Comparison of ENCODE assay signal across 25 cellular contexts in the genomic region with DNA sequence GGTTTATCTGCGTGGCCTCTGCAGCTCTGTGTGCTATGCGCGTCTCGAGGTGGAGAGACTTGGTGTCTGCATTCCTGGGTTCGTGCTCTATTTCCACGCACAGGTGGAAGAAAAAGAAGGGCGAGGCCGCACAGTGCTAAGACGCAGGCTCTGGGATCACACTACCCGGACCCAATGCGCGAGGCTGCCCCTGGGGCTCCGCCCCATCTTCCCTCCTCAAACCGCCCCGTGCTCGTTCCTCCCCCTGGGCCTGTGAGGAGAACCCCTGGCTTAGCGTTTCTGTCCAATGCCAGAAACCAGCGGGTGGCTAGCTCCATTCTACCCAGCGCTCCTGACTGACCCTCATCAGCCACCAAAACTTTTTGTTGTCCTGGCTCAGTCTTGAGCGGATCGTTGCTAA.
"Had no signal": no experiment of that assay in that cellular context is flagged by ENCODE, and none has a peak within 500 bp of the region (broad histone marks: within the 10 kb centered on the region; RNA-seq: fewer than 3 reads in every experiment).

No MANE protein-coding gene starts in this region.

- H3K4me1 Mint-ChIP-seq: mesothelial cell of epicardium; naive B cell; stimulated activated memory B cell treated with anti-CD40 and anti-IgM and Interleukin-4, amounts not matched to agents 10 μg/mL and 1 μg/mL and 100 μg/mL, for 72 hours had no signal

- H3K9me3 ChIP-seq: ovary, right atrium auricular region, right lobe of liver, vagina had no signal

- H3K4me3 ChIP-seq: hepatocyte, left ventricle myocardium inferior, lung, ovary, right atrium auricular region, right lobe of liver, smooth muscle cell, tibial nerve, vagina had no signal

- H3K36me3 Mint-ChIP-seq: immature natural killer cell; mesothelial cell of epicardium; stimulated activated memory B cell treated with anti-CD40 and anti-IgM and Interleukin-4, amounts not matched to agents 10 μg/mL and 1 μg/mL and 100 μg/mL, for 72 hours; type B pancreatic cell had no signal

- FAIRE-seq: islet of Langerhans had no signal

- DNase-seq: immature natural killer cell; left ventricle myocardium inferior; mesendoderm; naive B cell; ovary; right lobe of liver; stimulated activated CD4-positive, alpha-beta T cell treated with anti-CD3 and anti-CD28 coated beads, Interleukin-1b, Interleukin-23, amount 100 ng/mL, for 48 hours; stimulated activated CD4-positive, alpha-beta T cell treated with anti-CD3 and anti-CD28 coated beads, Interleukin-2, amount 100 ng/mL, for 48 hours; stimulated activated CD4-positive, alpha-beta T cell treated with anti-CD3 and anti-CD28 coated beads, Interleukin-4, amount 100 ng/mL, for 4 hours; stimulated activated CD8-positive, alpha-beta memory T cell treated with anti-CD3 and anti-CD28 coated beads, Interleukin-4, amount 100 ng/mL, for 48 hours; stimulated activated naive CD4-positive, alpha-beta T cell treated with Interleukin-2 at 50 U/mL for 16 hours; stimulated activated naive CD8-positive, alpha-beta T cell treated with anti-CD3 and anti-CD28 coated beads, Interleukin-15, amount 100 ng/mL, for 72 hours; substantia nigra had no signal

- H3K27ac ChIP-seq: hepatocyte, left ventricle myocardium inferior, ovary, right atrium auricular region, right lobe of liver, tibial nerve, vagina had no signal

- H3K4me2 ChIP-seq: hepatocyte, smooth muscle cell had no signal

- H3K27ac Mint-ChIP-seq: immature natural killer cell; mesothelial cell of epicardium; naive B cell; natural killer cell treated with Interleukin-12 subunit alpha and Interleukin-12 subunit beta and Interleukin-15 and Interleukin-18, amount 100 ng/mL, for 72 hours; progenitor cell of endocrine pancreas; stimulated activated memory B cell treated with anti-CD40 and anti-IgM and Interleukin-4, amounts not matched to agents 10 μg/mL and 1 μg/mL and 100 μg/mL, for 72 hours; stimulated activated naive CD8-positive, alpha-beta T cell treated with anti-CD3 and anti-CD28 coated beads, Interleukin-15, amount 100 ng/mL, for 72 hours; type B pancreatic cell had no signal

- H2AFZ ChIP-seq: hepatocyte had no signal

- H3K36me3 ChIP-seq: left ventricle myocardium inferior, ovary, right atrium auricular region, right lobe of liver, tibial nerve, vagina had no signal

- H3K27me3 ChIP-seq: ovary, right atrium auricular region, right lobe of liver, vagina had no signal

- H3K4me3 Mint-ChIP-seq: immature natural killer cell; mesothelial cell of epicardium; naive B cell; natural killer cell treated with Interleukin-12 subunit alpha and Interleukin-12 subunit beta and Interleukin-15 and Interleukin-18, amount 100 ng/mL, for 72 hours; stimulated activated memory B cell treated with anti-CD40 and anti-IgM and Interleukin-4, amounts not matched to agents 10 μg/mL and 1 μg/mL and 100 μg/mL, for 72 hours; stimulated activated naive CD8-positive, alpha-beta T cell treated with anti-CD3 and anti-CD28 coated beads, Interleukin-15, amount 100 ng/mL, for 72 hours; type B pancreatic cell had no signal

- ATAC-seq: natural killer cell treated with Interleukin-12 subunit alpha and Interleukin-12 subunit beta and Interleukin-15 and Interleukin-18, amount 100 ng/mL, for 72 hours; right lobe of liver; stimulated activated memory B cell treated with anti-CD40 and anti-IgM and Interleukin-4, amounts not matched to agents 10 μg/mL and 1 μg/mL and 100 μg/mL, for 72 hours; stimulated activated naive CD8-positive, alpha-beta T cell treated with anti-CD3 and anti-CD28 coated beads, Interleukin-15, amount 100 ng/mL, for 72 hours had no signal

- H3K4me1 ChIP-seq: left ventricle myocardium inferior, right atrium auricular region, right lobe of liver, vagina had no signal
